ENCODE assay signal across 17 cellular contexts in the genomic region with DNA sequence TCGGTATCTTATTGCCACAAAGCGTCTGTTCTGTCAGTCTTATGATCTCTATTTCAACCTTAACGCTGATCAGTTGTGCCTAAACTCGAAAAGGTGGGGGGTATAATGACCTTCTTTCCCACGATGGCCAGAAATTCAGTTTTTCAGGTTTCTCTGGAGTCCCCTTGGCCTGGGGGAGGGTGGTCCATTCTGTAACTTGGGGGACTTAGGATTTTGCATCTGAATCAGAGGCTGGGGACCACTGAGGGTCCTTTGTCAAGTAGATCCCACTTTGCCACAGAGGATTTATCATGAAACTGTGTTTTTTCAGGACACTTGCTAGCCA. TPM values are rescaled to one million over a fixed set of nuclear protein-coding genes. Genes with fewer than 3 reads are reported as not detected.
A peak's percentile ranks its signal among the peaks of the same experiment; 100 is the strongest.
DNase-seq lines count a peak whose midpoint lies in the region; ATAC-seq and TF ChIP-seq lines count a peak whose summit lies in the region.
"Had no signal": no experiment of that assay in that cellular context is flagged by ENCODE, and none has a peak within 500 bp of the region (broad histone marks: within the 10 kb centered on the region; RNA-seq: fewer than 3 reads in every experiment).

No MANE protein-coding gene starts in this region.

- H2BK12ac ChIP-seq in neuronal stem cell (ENCODE audit: low read length), result no peak overlapping the region

- H2BK120ac ChIP-seq in neuronal stem cell (ENCODE audit: low read depth, low read length), result no peak overlapping the region

- DNase-seq in right atrium auricular region (ENCODE audit: low spot score) (no peak), right cardiac atrium (no peak), left lobe of liver (ENCODE audit: low spot score) (no peak), neuronal stem cell (ENCODE audit: low spot score) (no peak), pons (ENCODE audit: low spot score) (no peak)
- DNase-seq: CD8-positive, alpha-beta T cell; DND-41; NCI-H1048; NCI-H1436 treated with DMSO at 0.1 percent for 48 hours; NCI-H2081; NCI-H82; PC-9 had no signal

- peaks cover 0 to 15% of the 10 kb centered on the region in 2 donors for H3K4me1 ChIP-seq in right atrium auricular region
- peaks cover 2% of the 10 kb centered on the region for H3K4me1 ChIP-seq in right cardiac atrium (ENCODE audit: control insufficient read depth, insufficient read depth, low read length)
- H3K4me1 ChIP-seq in neuronal stem cell (ENCODE audit: control insufficient read depth in 2 of 2, insufficient read depth in 1 of 2, low read depth in 1 of 2, low read length in 2 of 2), result peaks cover 0 to 4% of the 10 kb centered on the region in 2 donors
- H3K4me1 ChIP-seq: HAP-1 had no signal

- no peak overlapping the region for H4K91ac ChIP-seq in neuronal stem cell (ENCODE audit: low read depth, low read length, poor library complexity)

- no peak for ATAC-seq in right cardiac atrium
- peak; percentile 4 for ATAC-seq in left lobe of liver
- ATAC-seq in HG03439 (IDR thresholded peaks at IDR 0.05; ENCODE audit: unreplicated experiment), result no peak
- no peak for ATAC-seq in HG03378 (IDR thresholded peaks at IDR 0.05; ENCODE audit: unreplicated experiment)
- ATAC-seq in HG03565 (IDR thresholded peaks at IDR 0.05; ENCODE audit: unreplicated experiment), result no peak
- ATAC-seq: CD8-positive, alpha-beta T cell had no signal

- no peak overlapping the region for H2BK5ac ChIP-seq in neuronal stem cell (ENCODE audit: low read length)

- TF ChIP-seq CTCF in right atrium auricular region (IDR thresholded peaks at IDR 0.05), result no peak

- no peak overlapping the region for H3K14ac ChIP-seq in neuronal stem cell (ENCODE audit: low read length)

- no peak overlapping the region for H3K4me2 ChIP-seq in neuronal stem cell (ENCODE audit: insufficient read depth, low read length, poor library complexity, severe bottlenecking)
- H3K4me2 ChIP-seq: BLaER1, PC-9 had no signal

- intact Hi-C loops in right cardiac atrium (cut with DNase I), result no loop called here

- no peak overlapping the region for H2AK5ac ChIP-seq in neuronal stem cell (ENCODE audit: low read depth, low read length)

- H2AFZ ChIP-seq in neuronal stem cell (ENCODE audit: low read length), result peak overlapping the region; percentile 91
- H2AFZ ChIP-seq: PC-9 had no signal

- H3K27ac ChIP-seq in right atrium auricular region (peak overlapping the region; percentile 55 to 78), right cardiac atrium (ENCODE audit: low read length) (no peak overlapping the region), neuronal stem cell (replicated peaks; ENCODE audit: low read length) (no peak overlapping the region)
- H3K27ac ChIP-seq: BLaER1, PC-9 had no signal

- H3K79me1 ChIP-seq in neuronal stem cell (ENCODE audit: low read depth, low read length), result no peaks in the 10 kb centered on the region

- no peak overlapping the region for H2BK15ac ChIP-seq in neuronal stem cell (ENCODE audit: low read length)

- no peak overlapping the region for H3K9ac ChIP-seq in neuronal stem cell (ENCODE audit: low read depth, low read length, poor library complexity)
- H3K9ac ChIP-seq: BLaER1 had no signal

- H4K8ac ChIP-seq in neuronal stem cell (ENCODE audit: low read depth, low read length), result no peak overlapping the region

- no peak overlapping the region for H3K4me3 ChIP-seq in right atrium auricular region
- no peak overlapping the region for H3K4me3 ChIP-seq in right cardiac atrium (ENCODE audit: low read length)
- H3K4me3 ChIP-seq in neuronal stem cell (ENCODE audit: low read length in 2 of 2), result no peak overlapping the region
- H3K4me3 ChIP-seq: BLaER1, HAP-1, PC-9 had no signal

- H3K27me3 ChIP-seq in right atrium auricular region, result no peaks in the 10 kb centered on the region
- no peaks in the 10 kb centered on the region for H3K27me3 ChIP-seq in right cardiac atrium (ENCODE audit: control insufficient read depth, insufficient read depth)
- no peaks in the 10 kb centered on the region for H3K27me3 ChIP-seq in neuronal stem cell (ENCODE audit: control insufficient read depth in 3 of 3, insufficient read depth in 3 of 3, low read depth in 1 of 3, low read length in 3 of 3)
- H3K27me3 ChIP-seq: BLaER1 had no signal

- 80% methylated on average over 5 of the region's 5 CpGs for WGBS in right cardiac atrium
- WGBS in neuronal stem cell (ENCODE audit: extremely low coverage in 2 of 2, insufficient read length in 2 of 2, insufficient replicate concordance in 1 of 2), 2 donors, result no CpG with 5 or more reads among the region's 5 CpGs

- no peak overlapping the region for H3K23ac ChIP-seq in neuronal stem cell (ENCODE audit: low read depth, low read length, poor library complexity)

- H3K9me3 ChIP-seq in right atrium auricular region, result no peaks in the 10 kb centered on the region
- H3K9me3 ChIP-seq in right cardiac atrium (ENCODE audit: control insufficient read depth, low read length), result no peaks in the 10 kb centered on the region
- H3K9me3 ChIP-seq in neuronal stem cell (replicated peaks in 1 of 2; ENCODE audit: control insufficient read depth in 2 of 2, insufficient read depth in 1 of 2, low read depth in 1 of 2, low read length in 2 of 2), result no peaks in the 10 kb centered on the region
- H3K9me3 ChIP-seq: BLaER1, HAP-1 had no signal

- H3K4ac ChIP-seq in neuronal stem cell (ENCODE audit: low read length), result no peak overlapping the region

- H3K18ac ChIP-seq in neuronal stem cell (ENCODE audit: low read length), result no peak overlapping the region

- H3K36me3 ChIP-seq in right atrium auricular region (no peaks in the 10 kb centered on the region), neuronal stem cell (replicated peaks in 1 of 2; ENCODE audit: control insufficient read depth in 2 of 2, insufficient read depth in 2 of 2, low read length in 2 of 2) (no peaks in the 10 kb centered on the region)
- H3K36me3 ChIP-seq: BLaER1, HAP-1 had no signal

RNA-seq across cellular contexts. Expression of a gene that starts 6.3 kb away (rescaled TPM):
- total RNA-seq in right atrium auricular region, result 10 to 100 TPM; 12.5 to 18.0 TPM
- total RNA-seq in right cardiac atrium, result 10 to 100 TPM; 35.0 to 62.3 (median 47.2) TPM
- polyA plus RNA-seq in right cardiac atrium, result 17.4 TPM
- total RNA-seq in left lobe of liver, result 51.9 TPM
- 38.8 TPM for polyA plus RNA-seq in neuronal stem cell (2013, experiment 1 of 2)
- 36.4 TPM for polyA plus RNA-seq in neuronal stem cell (2013, experiment 2 of 2)

RNA-seq across cellular contexts. Expression of a gene that starts 7.6 kb away (rescaled TPM):
- total RNA-seq in right atrium auricular region (10 to 100 TPM; 15.3 to 19.8 TPM), right cardiac atrium (10 to 100 TPM; 10.8 to 19.6 (median 13.7) TPM), left lobe of liver (14.0 TPM)
- polyA plus RNA-seq in right cardiac atrium, result 10.7 TPM
- 48.3 TPM for polyA plus RNA-seq in neuronal stem cell (2013, experiment 1 of 2)
- 49.3 TPM for polyA plus RNA-seq in neuronal stem cell (2013, experiment 2 of 2)

Comparison
In these comparisons a context has a peak if more than half of its experiments do, and no peak if none do; other contexts are left out.
1. H3K27ac ChIP-seq: peak in right atrium auricular region (2 of 2); none in right cardiac atrium (single experiment) and neuronal stem cell (single experiment).